ENCODE assay signal across 8 cellular contexts in the genomic region with DNA sequence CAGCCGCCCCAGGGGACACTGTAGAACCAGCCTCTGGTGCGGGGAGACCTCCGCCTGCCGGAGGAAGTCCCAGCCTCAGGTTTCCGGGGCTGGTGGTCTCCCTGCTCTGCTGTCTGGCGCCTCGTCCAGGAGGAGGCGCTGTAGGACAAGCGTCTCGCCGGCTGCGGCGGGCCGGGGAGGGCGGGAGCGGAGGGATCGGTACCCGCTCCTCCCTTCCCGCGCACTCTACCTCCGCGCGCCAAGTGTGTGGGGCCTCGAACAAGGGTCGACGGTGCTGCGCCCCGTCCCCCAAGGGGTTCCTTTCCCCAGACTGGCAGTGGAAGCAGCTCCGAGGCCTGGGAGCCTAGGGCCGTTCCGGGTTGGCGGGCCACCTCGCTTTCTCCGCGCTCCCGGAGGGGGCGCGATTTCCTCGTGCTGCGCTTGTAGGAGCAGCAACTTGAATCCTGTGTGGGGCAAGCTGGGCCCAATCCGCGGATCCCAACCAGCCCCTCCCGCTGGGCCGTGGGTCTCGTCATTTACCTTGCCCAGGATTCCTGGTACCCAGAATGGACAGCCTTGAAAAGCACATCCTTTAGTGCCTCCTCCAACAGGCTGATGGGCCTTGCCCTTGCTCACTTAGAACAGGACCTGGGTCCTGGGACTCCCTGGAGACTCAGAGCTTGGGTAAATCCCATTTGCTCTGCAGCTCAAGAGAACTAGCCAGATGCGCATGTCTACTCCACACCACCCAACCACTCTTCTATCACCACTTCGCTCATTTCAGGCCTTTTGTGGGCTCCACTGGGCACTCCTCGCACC. TPM values are rescaled to one million over a fixed set of nuclear protein-coding genes. Genes with fewer than 3 reads are reported as not detected.
DNase-seq lines count a peak whose midpoint lies in the region; ATAC-seq and TF ChIP-seq lines count a peak whose summit lies in the region.

No MANE protein-coding gene starts in this region.

- TF ChIP-seq CTCF in OCI-LY7 (conservative IDR thresholded peaks at IDR 0.05; ENCODE audit: low read length) (peak; percentile 80), foreskin fibroblast (IDR thresholded peaks at IDR 0.05; ENCODE audit: low read depth, low read length) (peak; percentile 61), neural cell (IDR thresholded peaks at IDR 0.05; ENCODE audit: poor library complexity, severe bottlenecking) (peak; percentile 77)

- no peak for TF ChIP-seq EP300 in neural cell (conservative IDR thresholded peaks at IDR 0.05; ENCODE audit: poor library complexity, severe bottlenecking)

- peaks cover 82 to 91% of the 10 kb centered on the region in 2 donors for H3K27me3 Mint-ChIP-seq in CD8-positive, alpha-beta memory T cell
- H3K27me3 Mint-ChIP-seq in activated T-cell treated with anti-CD3 and anti-CD28 coated beads, Interleukin-2, amount 50 U/mL, for 72 hours (ENCODE audit: low read depth) = peaks cover 73% of the 10 kb centered on the region

- H4K20me1 ChIP-seq in OCI-LY7 (ENCODE audit: insufficient read depth, low read length) (no peaks in the 10 kb centered on the region), neural cell (ENCODE audit: insufficient read depth) (no peaks in the 10 kb centered on the region)

- TF ChIP-seq RAD21 in neural cell (conservative IDR thresholded peaks at IDR 0.05) = peak; percentile 87

- peaks cover 85% of the 10 kb centered on the region for H3K27me3 ChIP-seq in CD8-positive, alpha-beta memory T cell (ENCODE audit: insufficient read depth, low read length, poor library complexity, severe bottlenecking)
- peaks cover 99% of the 10 kb centered on the region for H3K27me3 ChIP-seq in neural cell (ENCODE audit: insufficient read depth, low read depth, low read length)

- H3K79me2 ChIP-seq in OCI-LY7 (ENCODE audit: insufficient read depth, low read depth, low read length) = no peaks in the 10 kb centered on the region
- H3K79me2 ChIP-seq in neural cell (replicated peaks; ENCODE audit: insufficient read depth, low read length) = no peaks in the 10 kb centered on the region

- peaks cover 0 to 2% (median 0%) of the 10 kb centered on the region in 3 donors for H3K36me3 Mint-ChIP-seq in CD8-positive, alpha-beta memory T cell
- H3K36me3 Mint-ChIP-seq in activated T-cell treated with anti-CD3 and anti-CD28 coated beads, Interleukin-2, amount 50 U/mL, for 72 hours (ENCODE audit: insufficient read depth in 2 of 2) = peaks cover 10 to 11% of the 10 kb centered on the region in 2 donors

- no peak overlapping the region for H3K9ac ChIP-seq in neural cell (ENCODE audit: low read length)

- H2AFZ ChIP-seq in OCI-LY7 (ENCODE audit: low read length) (peak overlapping the region; percentile 8; the same call in 1 of the 2 replicates), neural cell (ENCODE audit: low read depth, low read length) (no peak overlapping the region)

- no peaks in the 10 kb centered on the region for H3F3A ChIP-seq in neural cell (ENCODE audit: insufficient read depth, low read length, poor library complexity, severe bottlenecking)

- peak; percentile 51 to 76 (median 60) for DNase-seq in CD8-positive, alpha-beta memory T cell
- DNase-seq in OCI-LY7 (ENCODE audit: low spot score) (peak; percentile 68), foreskin fibroblast (peak; percentile 57 to 86), substantia nigra (lab: John Stamatoyannopoulos, UW) (peak in 46 of 49 donors; percentile 9 to 83 (median 62))
- DNase-seq in activated T-cell treated with anti-CD3 and anti-CD28 coated beads, Interleukin-2, amount 50 U/mL, for 72 hours = peak; percentile 79 to 82

- H3K9me2 ChIP-seq in OCI-LY7 (ENCODE audit: insufficient read depth, low read length) = no peaks in the 10 kb centered on the region
- no peaks in the 10 kb centered on the region for H3K9me2 ChIP-seq in neural cell (ENCODE audit: insufficient read depth, low read length)

- CTCF ChIA-PET in CD8-positive, alpha-beta memory T cell (lab: Charles Lee) = interaction anchor here (1.0 to 3.6 kb wide), 6 partner anchors 10 to 414 kb away, joined by 3 to 19 read pairs (median 4); a partner anchor contains a TSS
- CTCF ChIA-PET in OCI-LY7 (lab: Charles Lee; ENCODE audit: unreplicated experiment) = interaction anchor here (0.6 to 0.9 kb wide), 5 partner anchors 46 to 373 kb away, joined by 3 to 14 read pairs (median 3); no protein-coding TSS in a partner anchor

- H3K4me2 ChIP-seq in OCI-LY7 (ENCODE audit: low read length) = peak overlapping the region; percentile 67; the same call in 1 of the 2 replicates
- no peak overlapping the region for H3K4me2 ChIP-seq in neural cell (ENCODE audit: low read length)

- peaks cover 12 to 22% (median 18%) of the 10 kb centered on the region in 5 donors for H3K9me3 Mint-ChIP-seq in CD8-positive, alpha-beta memory T cell
- no peaks in the 10 kb centered on the region for H3K9me3 Mint-ChIP-seq in activated T-cell treated with anti-CD3 and anti-CD28 coated beads, Interleukin-2, amount 50 U/mL, for 72 hours

- H3K27ac ChIP-seq in CD8-positive, alpha-beta memory T cell (ENCODE audit: low read depth, low read length) = no peak overlapping the region
- H3K27ac ChIP-seq in OCI-LY7 (ENCODE audit: low read depth, low read length, poor library complexity, severe bottlenecking) (no peak overlapping the region), neural cell (ENCODE audit: low read length) (no peak overlapping the region), substantia nigra (ENCODE audit: low read depth, low read length, poor library complexity, severe bottlenecking) (no peak overlapping the region)

- peaks cover 17 to 33% (median 32%) of the 10 kb centered on the region in 3 donors for H3K4me1 Mint-ChIP-seq in CD8-positive, alpha-beta memory T cell
- peaks cover 29% of the 10 kb centered on the region for H3K4me1 Mint-ChIP-seq in activated T-cell treated with anti-CD3 and anti-CD28 coated beads, Interleukin-2, amount 50 U/mL, for 72 hours (ENCODE audit: low read depth)

- POLR2A ChIA-PET in CD8-positive, alpha-beta memory T cell (lab: Charles Lee) = interaction anchor here (0.6 kb wide), 1 partner anchor 11 kb away, joined by 4 read pairs; a partner anchor contains a TSS
- POLR2A ChIA-PET in OCI-LY7 (lab: Charles Lee) = interaction anchor here (0.6 to 1.0 kb wide), 2 partner anchors 314 to 321 kb away, joined by 3 read pairs; no protein-coding TSS in a partner anchor

- intact Hi-C loops in OCI-LY7 (cut with micrococcal nuclease; ENCODE audit: unreplicated experiment) = loop anchor here (1.0 kb wide), 2 partner anchors 315 to 512 kb away; no protein-coding TSS in a partner anchor

- BruUV-seq in OCI-LY7 (replicated peaks; lab: Mats Ljungman, UMichigan) = no TSS peak

- peaks cover 4% of the 10 kb centered on the region for H3K9me3 ChIP-seq in CD8-positive, alpha-beta memory T cell (ENCODE audit: low read length)
- H3K9me3 ChIP-seq in OCI-LY7 (ENCODE audit: low read length) = no peaks in the 10 kb centered on the region
- peaks cover 4% of the 10 kb centered on the region for H3K9me3 ChIP-seq in neural cell (ENCODE audit: low read length)

- H3K27ac Mint-ChIP-seq in CD8-positive, alpha-beta memory T cell = peak overlapping the region in 2 of 8 donors; percentile 9 to 18
- no peak overlapping the region for H3K27ac Mint-ChIP-seq in activated T-cell treated with anti-CD3 and anti-CD28 coated beads, Interleukin-2, amount 50 U/mL, for 72 hours

- H3K4me1 ChIP-seq in CD8-positive, alpha-beta memory T cell (ENCODE audit: insufficient read depth, low read length) = peaks cover 28% of the 10 kb centered on the region
- peaks cover 3% of the 10 kb centered on the region for H3K4me1 ChIP-seq in OCI-LY7 (ENCODE audit: insufficient read depth, low read length, poor library complexity, severe bottlenecking)

- no peak overlapping the region for H3K4me3 ChIP-seq in CD8-positive, alpha-beta memory T cell (ENCODE audit: low read length)
- H3K4me3 ChIP-seq in OCI-LY7 (ENCODE audit: low read depth, low read length, poor library complexity, severe bottlenecking) (peak overlapping the region; percentile 57), foreskin fibroblast (ENCODE audit: low read depth in 1 of 2, low read length in 2 of 2) (peak overlapping the region; percentile 47 to 57), neural cell (ENCODE audit: low read length) (peak overlapping the region; percentile 61)

- peak overlapping the region; percentile 12 to 54 (median 33) for H3K4me3 Mint-ChIP-seq in CD8-positive, alpha-beta memory T cell
- H3K4me3 Mint-ChIP-seq in activated T-cell treated with anti-CD3 and anti-CD28 coated beads, Interleukin-2, amount 50 U/mL, for 72 hours = peak overlapping the region; percentile 9 to 67

- ATAC-seq in GM19324 (IDR thresholded peaks at IDR 0.05; ENCODE audit: low FRiP score, unreplicated experiment) (peak; percentile 95), HG03378 (IDR thresholded peaks at IDR 0.05; ENCODE audit: unreplicated experiment) (peak; percentile 79)
- ATAC-seq in activated T-cell treated with anti-CD3 and anti-CD28 coated beads, Interleukin-2, amount 50 U/mL, for 72 hours (replicated peaks in 1 of 2) = peak; percentile 92

- no peaks in the 10 kb centered on the region for H3K36me3 ChIP-seq in CD8-positive, alpha-beta memory T cell (ENCODE audit: insufficient read depth, low read length)
- H3K36me3 ChIP-seq in OCI-LY7 (ENCODE audit: insufficient read depth, low read length) (no peaks in the 10 kb centered on the region), neural cell (ENCODE audit: insufficient read depth, low read length) (no peaks in the 10 kb centered on the region)

RNA-seq across cellular contexts. Expression of a gene that starts 10.6 kb away (rescaled TPM):
- not detected for total RNA-seq in CD8-positive, alpha-beta memory T cell
- not detected for polyA plus RNA-seq in CD8-positive, alpha-beta memory T cell
- total RNA-seq in OCI-LY7 (2014; rRNA removed; shearing (Covaris generic)) = not detected in 2 replicates
- not detected in 2 replicates for total RNA-seq in OCI-LY7 (2022)
- total RNA-seq in activated T-cell treated with anti-CD3 and anti-CD28 coated beads, Interleukin-2, amount 50 U/mL, for 72 hours = not detected
- not detected in 2 replicates for polyA plus RNA-seq in neural cell
- not detected in 2 replicates for polyA minus RNA-seq in neural cell

RNA-seq across cellular contexts. Expression of a gene that starts 11.2 kb away (rescaled TPM):
- not detected for total RNA-seq in CD8-positive, alpha-beta memory T cell
- not detected for polyA plus RNA-seq in CD8-positive, alpha-beta memory T cell
- not detected in 2 replicates for total RNA-seq in OCI-LY7 (2014; rRNA removed; shearing (Covaris generic))
- not detected in 2 replicates for total RNA-seq in OCI-LY7 (2022)
- total RNA-seq in activated T-cell treated with anti-CD3 and anti-CD28 coated beads, Interleukin-2, amount 50 U/mL, for 72 hours = not detected
- polyA plus RNA-seq in neural cell = not detected in 2 replicates
- polyA minus RNA-seq in neural cell = not detected in 2 replicates

RNA-seq across cellular contexts. Expression of a gene that starts 16.4 kb away (rescaled TPM):
- total RNA-seq in CD8-positive, alpha-beta memory T cell = not detected
- polyA plus RNA-seq in CD8-positive, alpha-beta memory T cell = not detected
- total RNA-seq in OCI-LY7 (2014; rRNA removed; shearing (Covaris generic)) = not detected in 2 replicates
- total RNA-seq in OCI-LY7 (2022) = not detected in 2 replicates
- total RNA-seq in activated T-cell treated with anti-CD3 and anti-CD28 coated beads, Interleukin-2, amount 50 U/mL, for 72 hours = not detected
- polyA plus RNA-seq in neural cell = not detected in 2 replicates
- not detected in 2 replicates for polyA minus RNA-seq in neural cell

RNA-seq across cellular contexts. Expression of a gene that starts 18.2 kb away (rescaled TPM):
- not detected for total RNA-seq in CD8-positive, alpha-beta memory T cell
- polyA plus RNA-seq in CD8-positive, alpha-beta memory T cell = not detected
- not detected in 2 replicates for total RNA-seq in OCI-LY7 (2014; rRNA removed; shearing (Covaris generic))
- not detected in 2 replicates for total RNA-seq in OCI-LY7 (2022)
- not detected for total RNA-seq in activated T-cell treated with anti-CD3 and anti-CD28 coated beads, Interleukin-2, amount 50 U/mL, for 72 hours
- polyA plus RNA-seq in neural cell = not detected in 2 replicates
- polyA minus RNA-seq in neural cell = not detected in 2 replicates

RNA-seq across cellular contexts. Expression of a gene that starts 24.1 kb away (rescaled TPM):
- not detected for total RNA-seq in CD8-positive, alpha-beta memory T cell
- not detected for polyA plus RNA-seq in CD8-positive, alpha-beta memory T cell
- not detected in 2 replicates for total RNA-seq in OCI-LY7 (2014; rRNA removed; shearing (Covaris generic))
- total RNA-seq in OCI-LY7 (2022) = not detected in 2 replicates
- not detected for total RNA-seq in activated T-cell treated with anti-CD3 and anti-CD28 coated beads, Interleukin-2, amount 50 U/mL, for 72 hours
- polyA plus RNA-seq in neural cell = not detected in 2 replicates
- polyA minus RNA-seq in neural cell = not detected in 2 replicates
